In the genomic region with DNA sequence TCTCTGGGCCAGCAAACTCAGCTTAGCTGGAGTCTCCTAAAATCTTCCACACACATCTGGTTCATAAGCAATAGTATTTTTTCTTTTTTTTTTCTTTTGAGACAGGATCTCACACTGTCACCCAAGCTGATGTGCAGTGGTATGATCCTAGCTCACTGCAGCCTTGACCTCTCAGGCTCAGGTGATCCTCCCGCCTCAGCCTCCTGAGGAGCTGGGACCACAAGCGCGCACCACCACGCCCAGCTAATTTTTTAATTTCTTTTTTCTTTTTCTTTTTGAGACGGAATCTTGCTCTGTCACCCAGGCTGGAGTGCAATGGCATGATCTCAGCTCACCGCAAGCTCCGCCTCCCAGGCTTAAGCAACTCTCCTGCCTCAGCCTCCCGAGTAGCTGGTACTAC, we compare ENCODE assay signal across 2 cellular contexts.
TF ChIP-seq lines count a peak whose summit lies in the region.

No MANE protein-coding gene starts in this region.

TF ChIP-seq in H1, 55 proteins besides CTCF, POLR2A, EP300 and RAD21:
- TF ChIP-seq BRCA1 (IDR thresholded peaks at IDR 0.05; ENCODE audit: low read depth, low read length) (no peak), PHF8 (conservative IDR thresholded peaks at IDR 0.05; ENCODE audit: low read depth, low read length) (no peak), POLR2AphosphoS5 (IDR thresholded peaks at IDR 0.05; ENCODE audit: low read depth, low read length) (no peak), SRF (IDR thresholded peaks at IDR 0.05; ENCODE audit: low read depth, low read length) (no peak), JUN (IDR thresholded peaks at IDR 0.05; ENCODE audit: low read depth, low read length) (no peak), GABPA (IDR thresholded peaks at IDR 0.05; ENCODE audit: borderline replicate concordance, insufficient read depth, low read length) (no peak), SIN3A (conservative IDR thresholded peaks at IDR 0.05 in 1 of 2, IDR thresholded peaks at IDR 0.05 in 1 of 2; ENCODE audit: low read depth in 1 of 2, low read length in 2 of 2) (no peak), SIX5 (IDR thresholded peaks at IDR 0.05; ENCODE audit: low read depth, low read length) (no peak), YY1 (IDR thresholded peaks at IDR 0.05; ENCODE audit: low read depth, low read length) (no peak), USF2 (IDR thresholded peaks at IDR 0.05; ENCODE audit: low read length) (no peak), ATF2 (IDR thresholded peaks at IDR 0.05; ENCODE audit: low read length) (no peak), SP1 (IDR thresholded peaks at IDR 0.05; ENCODE audit: low read depth, low read length) (no peak), KDM5A (IDR thresholded peaks at IDR 0.05; ENCODE audit: low read length) (no peak), ASH2L (IDR thresholded peaks at IDR 0.05; ENCODE audit: low read length) (no peak)

TF ChIP-seq in GM23338, 12 proteins besides CTCF, POLR2A, EP300 and RAD21:
- TF ChIP-seq EZH2 (IDR thresholded peaks at IDR 0.05; ENCODE audit: low read depth, unreplicated experiment), result no peak
- TF ChIP-seq POLR2AphosphoS5 (IDR thresholded peaks at IDR 0.05; ENCODE audit: low read depth), result no peak
- TF ChIP-seq NANOG (IDR thresholded peaks at IDR 0.05; ENCODE audit: borderline replicate concordance), result no peak
- TF ChIP-seq ZNF114 (CRISPR knock-in tag; IDR thresholded peaks at IDR 0.05), result no peak
- no peak for TF ChIP-seq REST (IDR thresholded peaks at IDR 0.05; ENCODE audit: unreplicated experiment)
- no peak for TF ChIP-seq STAT1 (IDR thresholded peaks at IDR 0.05; ENCODE audit: unreplicated experiment)
- no peak for TF ChIP-seq JUNB (IDR thresholded peaks at IDR 0.05; ENCODE audit: unreplicated experiment)
